14 cellular contexts compared by ENCODE assay signal in the genomic region with DNA sequence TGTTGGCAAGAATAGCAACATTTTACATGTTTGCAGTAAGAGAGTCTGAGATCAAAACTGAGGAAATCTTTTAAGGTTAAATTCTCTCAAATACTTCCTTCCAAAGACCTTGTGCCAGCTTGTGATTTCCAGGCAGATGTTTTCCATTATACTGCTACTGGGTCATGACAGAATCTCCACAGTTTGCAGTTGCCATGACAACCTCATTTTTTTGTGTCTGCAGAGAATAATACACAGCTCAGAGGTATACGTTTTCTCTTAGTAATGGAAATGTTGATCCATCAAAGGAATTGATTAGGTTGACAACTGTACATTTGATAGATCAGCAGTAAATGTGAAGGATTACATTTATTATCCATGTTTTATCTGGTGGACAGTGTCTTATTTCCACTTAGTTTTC. TPM values are rescaled to one million over a fixed set of nuclear protein-coding genes. Genes with fewer than 3 reads are reported as not detected.
A peak's percentile ranks its signal among the peaks of the same experiment; 100 is the strongest.
DNase-seq lines count a peak whose midpoint lies in the region; TF ChIP-seq lines count a peak whose summit lies in the region.
"Had no signal": no experiment of that assay in that cellular context is flagged by ENCODE, and none has a peak within 500 bp of the region (broad histone marks: within the 10 kb centered on the region; RNA-seq: fewer than 3 reads in every experiment).

No MANE protein-coding gene starts in this region.

- intact Hi-C loops in esophagus squamous epithelium (cut with DNase I), result no loop called here

- H3K27ac ChIP-seq in SK-N-SH (ENCODE audit: low read depth in 2 of 2, low read length in 1 of 2), result peak overlapping the region; percentile 70 to 92
- H3K27ac ChIP-seq in esophagus squamous epithelium, result no peak overlapping the region
- H3K27ac ChIP-seq: ovary had no signal

- H3K9me2 ChIP-seq in SK-N-SH, result no peaks in the 10 kb centered on the region

- no peaks in the 10 kb centered on the region for H3F3A ChIP-seq in SK-N-SH (replicated peaks; ENCODE audit: insufficient read depth)

- CTCF ChIA-PET in SK-N-SH (lab: Yijun Ruan, JAX), result interaction anchor here (0.8 to 2.6 kb wide), 6 partner anchors 8 to 434 kb away, joined by 3 to 8 read pairs (median 3); no protein-coding TSS in a partner anchor

- no peaks in the 10 kb centered on the region for H3K79me2 ChIP-seq in SK-N-SH (ENCODE audit: insufficient read depth)

- no peaks in the 10 kb centered on the region for H4K20me1 ChIP-seq in SK-N-SH (ENCODE audit: insufficient read depth)

- H3K4me1 ChIP-seq in SK-N-SH (ENCODE audit: control insufficient read depth in 1 of 2, insufficient read depth in 2 of 2, low read depth in 1 of 2, low read length in 1 of 2), result peaks cover 6 to 12% of the 10 kb centered on the region in 2 experiments; a peak in 2 of 4 replicates
- H3K4me1 ChIP-seq in esophagus squamous epithelium, result no peaks in the 10 kb centered on the region

- no peaks in the 10 kb centered on the region for H3K36me3 ChIP-seq in SK-N-SH (replicated peaks in 1 of 2; ENCODE audit: control insufficient read depth in 1 of 2, insufficient read depth in 2 of 2, low read length in 1 of 2)
- no peaks in the 10 kb centered on the region for H3K36me3 ChIP-seq in esophagus squamous epithelium
- H3K36me3 ChIP-seq: ovary had no signal

- peak overlapping the region; percentile 28; the same call in 1 of the 2 replicates for H3K4me2 ChIP-seq in SK-N-SH

- 0% methylated on average over 1 of the region's 1 CpG for WGBS in SK-N-SH (ENCODE audit: low lambda C conversion rate)
- 7 to 27% methylated on average over 1 of the region's 1 CpG for WGBS in esophagus squamous epithelium, 2 donors

- H3K9me3 ChIP-seq in SK-N-SH (no peaks in the 10 kb centered on the region), esophagus squamous epithelium (no peaks in the 10 kb centered on the region)
- H3K9me3 ChIP-seq: ovary had no signal

- POLR2A ChIA-PET in SK-N-SH (lab: Yijun Ruan, JAX), result no interaction called here

- no peak for TF ChIP-seq POLR2A in esophagus squamous epithelium (IDR thresholded peaks at IDR 0.05)

- no peak for TF ChIP-seq CTCF in SK-N-SH (IDR thresholded peaks at IDR 0.05)
- TF ChIP-seq CTCF in foreskin fibroblast (IDR thresholded peaks at IDR 0.05; ENCODE audit: low read depth, low read length), result no peak
- TF ChIP-seq CTCF in esophagus squamous epithelium (IDR thresholded peaks at IDR 0.05), result no peak

- H3K4me3 ChIP-seq in SK-N-SH (ENCODE audit: low read depth in 2 of 2, low read length in 1 of 2) (no peak overlapping the region), foreskin fibroblast (ENCODE audit: low read depth in 1 of 2, low read length in 2 of 2) (no peak overlapping the region), esophagus squamous epithelium (no peak overlapping the region)
- H3K4me3 ChIP-seq: ovary had no signal

- H3K27me3 ChIP-seq in SK-N-SH (ENCODE audit: insufficient read depth) (no peaks in the 10 kb centered on the region), esophagus squamous epithelium (no peaks in the 10 kb centered on the region)
- H3K27me3 ChIP-seq: ovary had no signal

- TF ChIP-seq RAD21 in SK-N-SH (IDR thresholded peaks at IDR 0.05; ENCODE audit: low read length), result peak; percentile 23; the same call in 1 of the 2 replicates

- no peak overlapping the region for H3K9ac ChIP-seq in SK-N-SH

- peak; percentile 19 to 57; a peak in 1 of 4 replicates for TF ChIP-seq EP300 in SK-N-SH (IDR thresholded peaks at IDR 0.05; ENCODE audit: borderline replicate concordance in 1 of 2, low read depth in 1 of 2, low read length in 1 of 2)

- H2AFZ ChIP-seq in SK-N-SH (ENCODE audit: low read depth), result no peak overlapping the region

- DNase-seq in NCI-H748 (lab: John Stamatoyannopoulos, UW; ENCODE audit: unreplicated experiment), result peak; percentile 69
- DNase-seq in NCI-H748 treated with DMSO at 0.1 percent for 48 hours (lab: John Stamatoyannopoulos, UW), result no peak
- peak; percentile 61 for DNase-seq in SK-N-SH
- peak; percentile 77 to 94 for DNase-seq in foreskin fibroblast
- DNase-seq in smooth muscle cell of the brain vasculature (ENCODE audit: low read depth, low spot score), result peak; percentile 64
- DNase-seq in esophagus squamous epithelium (lab: John Stamatoyannopoulos, UW), result no peak
- no peak for DNase-seq in activated CD4-positive, alpha-beta T cell treated with anti-CD3 and anti-CD28 coated beads for 48 hours
- no peak for DNase-seq in NCI-H2107 treated with DMSO at 0.1 percent for 48 hours (lab: John Stamatoyannopoulos, UW; ENCODE audit: unreplicated experiment)
- DNase-seq: ACHN; activated naive CD4-positive, alpha-beta T cell; effector memory CD4-positive, alpha-beta T cell; islet precursor cell; NCI-H345 had no signal

TF ChIP-seq in SK-N-SH, 30 proteins besides CTCF, POLR2A, EP300 and RAD21:
- no peak for TF ChIP-seq EZH2phosphoT487 (IDR thresholded peaks at IDR 0.05; ENCODE audit: borderline replicate concordance, low read depth)
- TF ChIP-seq RCOR1 (IDR thresholded peaks at IDR 0.05; ENCODE audit: low read length), result peak; percentile 50; the same call in 1 of the 2 replicates
- TF ChIP-seq MXI1 (IDR thresholded peaks at IDR 0.05; ENCODE audit: low read depth, low read length), result peak; percentile 76
- TF ChIP-seq RXRA (IDR thresholded peaks at IDR 0.05; ENCODE audit: borderline replicate concordance, low read depth), result no peak
- TF ChIP-seq RFX5 (IDR thresholded peaks at IDR 0.05; ENCODE audit: low read length), result 0 out of 2 replicates have a peak, but pooled peaks have one; percentile 8
- TF ChIP-seq, protein P1, sequence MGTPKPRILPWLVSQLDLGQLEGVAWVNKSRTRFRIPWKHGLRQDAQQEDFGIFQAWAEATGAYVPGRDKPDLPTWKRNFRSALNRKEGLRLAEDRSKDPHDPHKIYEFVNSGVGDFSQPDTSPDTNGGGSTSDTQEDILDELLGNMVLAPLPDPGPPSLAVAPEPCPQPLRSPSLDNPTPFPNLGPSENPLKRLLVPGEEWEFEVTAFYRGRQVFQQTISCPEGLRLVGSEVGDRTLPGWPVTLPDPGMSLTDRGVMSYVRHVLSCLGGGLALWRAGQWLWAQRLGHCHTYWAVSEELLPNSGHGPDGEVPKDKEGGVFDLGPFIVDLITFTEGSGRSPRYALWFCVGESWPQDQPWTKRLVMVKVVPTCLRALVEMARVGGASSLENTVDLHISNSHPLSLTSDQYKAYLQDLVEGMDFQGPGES (IDR thresholded peaks at IDR 0.05; ENCODE audit: low read depth, low read length), result no peak
- TF ChIP-seq, protein P2, sequence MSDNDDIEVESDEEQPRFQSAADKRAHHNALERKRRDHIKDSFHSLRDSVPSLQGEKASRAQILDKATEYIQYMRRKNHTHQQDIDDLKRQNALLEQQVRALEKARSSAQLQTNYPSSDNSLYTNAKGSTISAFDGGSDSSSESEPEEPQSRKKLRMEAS (IDR thresholded peaks at IDR 0.05; ENCODE audit: low read depth), result no peak
- TF ChIP-seq TCF12 (IDR thresholded peaks at IDR 0.05), result peak; percentile 93
- TF ChIP-seq CHD2 (IDR thresholded peaks at IDR 0.05; ENCODE audit: low read length, partially characterized antibody), result peak; percentile 46
- TF ChIP-seq, protein P3, sequence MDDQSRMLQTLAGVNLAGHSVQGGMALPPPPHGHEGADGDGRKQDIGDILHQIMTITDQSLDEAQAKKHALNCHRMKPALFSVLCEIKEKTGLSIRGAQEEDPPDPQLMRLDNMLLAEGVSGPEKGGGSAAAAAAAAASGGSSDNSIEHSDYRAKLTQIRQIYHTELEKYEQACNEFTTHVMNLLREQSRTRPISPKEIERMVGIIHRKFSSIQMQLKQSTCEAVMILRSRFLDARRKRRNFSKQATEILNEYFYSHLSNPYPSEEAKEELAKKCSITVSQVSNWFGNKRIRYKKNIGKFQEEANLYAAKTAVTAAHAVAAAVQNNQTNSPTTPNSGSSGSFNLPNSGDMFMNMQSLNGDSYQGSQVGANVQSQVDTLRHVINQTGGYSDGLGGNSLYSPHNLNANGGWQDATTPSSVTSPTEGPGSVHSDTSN (IDR thresholded peaks at IDR 0.05), result 0 out of 2 replicates have a peak, but pooled peaks have one; percentile 25
- no peak for TF ChIP-seq TEAD4 (IDR thresholded peaks at IDR 0.05; ENCODE audit: borderline replicate concordance, insufficient read depth)
- TF ChIP-seq POLR2AphosphoS5 (IDR thresholded peaks at IDR 0.05; ENCODE audit: low read depth, low read length), result peak; percentile 45; the same call in 1 of the 2 replicates

RNA-seq across cellular contexts. Expression of a gene that starts 29.1 kb away (rescaled TPM):
- 1.0 and 2.4 TPM in 2 replicates for polyA plus RNA-seq in SK-N-SH (2012; rRNA removed)
- polyA plus RNA-seq in SK-N-SH (2012; cell fraction: cytosol; rRNA removed), result 1.9 and 2.8 TPM in 2 replicates
- 0.72 and 1.2 TPM in 2 replicates for polyA plus RNA-seq in SK-N-SH (2012; cell fraction: nucleus; rRNA removed)
- total RNA-seq in esophagus squamous epithelium, result 1 to 10 TPM in 1 of 4 donors, under 1 TPM in 3; 0.57 to 1.5 (median 0.81) TPM

Comparison
In these comparisons a context has a peak if more than half of its experiments do, and no peak if none do; other contexts are left out.
1. DNase-seq: peak in NCI-H748 (single experiment), SK-N-SH (single experiment), foreskin fibroblast (2 of 2) and smooth muscle cell of the brain vasculature (single experiment); none in NCI-H748 treated with DMSO at 0.1 percent for 48 hours (single experiment), esophagus squamous epithelium (single experiment), activated CD4-positive, alpha-beta T cell treated with anti-CD3 and anti-CD28 coated beads for 48 hours (single experiment) and NCI-H2107 treated with DMSO at 0.1 percent for 48 hours (single experiment).
2. H3K27ac ChIP-seq: peak in SK-N-SH (2 of 2); none in esophagus squamous epithelium (0 of 4).